In the genomic region with DNA sequence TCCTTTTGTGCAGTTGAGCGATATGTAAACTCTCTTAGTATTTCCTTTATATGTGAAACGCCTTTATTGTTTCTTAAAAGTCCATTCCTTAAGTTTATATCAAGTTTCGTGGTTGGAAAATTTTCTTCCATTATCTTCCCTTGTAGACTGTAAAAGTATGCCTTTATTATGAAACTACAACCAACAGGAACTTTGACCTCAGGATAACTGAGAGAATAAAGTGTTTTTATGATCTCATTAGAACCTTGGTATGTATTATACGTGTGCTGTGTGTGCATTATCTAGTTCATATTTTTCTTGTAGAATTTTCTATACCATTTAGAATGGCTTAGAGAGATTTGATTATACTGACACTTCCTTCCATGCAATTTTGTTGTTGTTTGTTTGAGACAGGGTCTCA, we compare ENCODE assay signal across 27 cellular contexts.
"Had no signal": no experiment of that assay in that cellular context is flagged by ENCODE, and none has a peak within 500 bp of the region (broad histone marks: within the 10 kb centered on the region; RNA-seq: fewer than 3 reads in every experiment).

No MANE protein-coding gene starts in this region.

- H3K9me3 Mint-ChIP-seq: activated CD4-positive, alpha-beta memory T cell treated with anti-CD3 and anti-CD28 coated beads for 36 hours; activated CD4-positive, alpha-beta T cell treated with anti-CD3 and anti-CD28 coated beads, Interleukin-2, amount 10 ng/mL, durations not matched to agents 7 days and 5 days; activated naive CD4-positive, alpha-beta T cell treated with anti-CD3 and anti-CD28 coated beads for 36 hours; activated T-cell treated with anti-CD3 and anti-CD28 coated beads, Interleukin-2, amount 50 U/mL, for 4 hours; activated T-helper 17 cell treated with anti-CD3 and anti-CD28 coated beads, Interleukin-2, amount 50 U/mL, for 72 hours; brain; T-cell had no signal

- ATAC-seq: activated T-cell treated with anti-CD3 and anti-CD28 coated beads, Interleukin-2, amount 50 U/mL, for 4 hours; activated T-helper 17 cell treated with anti-CD3 and anti-CD28 coated beads, Interleukin-2, amount 50 U/mL, for 72 hours; T-cell had no signal

- H3K27ac Mint-ChIP-seq: activated CD4-positive, alpha-beta memory T cell treated with anti-CD3 and anti-CD28 coated beads for 36 hours; activated CD4-positive, alpha-beta T cell treated with anti-CD3 and anti-CD28 coated beads, Interleukin-2, amount 10 ng/mL, durations not matched to agents 7 days and 5 days; activated naive CD4-positive, alpha-beta T cell treated with anti-CD3 and anti-CD28 coated beads for 36 hours; activated naive CD8-positive, alpha-beta T cell; activated T-helper 17 cell treated with anti-CD3 and anti-CD28 coated beads, Interleukin-2, amount 50 U/mL, for 72 hours; T-cell had no signal

- H3K36me3 ChIP-seq: cardiac muscle cell had no signal

- H3K27me3 Mint-ChIP-seq: activated CD4-positive, alpha-beta memory T cell treated with anti-CD3 and anti-CD28 coated beads for 36 hours; activated CD4-positive, alpha-beta T cell treated with anti-CD3 and anti-CD28 coated beads, Interleukin-2, amount 10 ng/mL, durations not matched to agents 7 days and 5 days; activated naive CD8-positive, alpha-beta T cell; activated T-helper 17 cell treated with anti-CD3 and anti-CD28 coated beads, Interleukin-2, amount 50 U/mL, for 72 hours; T-cell had no signal

- H3K4me3 ChIP-seq: cardiac muscle cell had no signal

- H3K27me3 ChIP-seq: cardiac muscle cell had no signal

- DNase-seq: activated CD4-positive, alpha-beta memory T cell treated with anti-CD3 and anti-CD28 coated beads for 36 hours; activated CD4-positive, alpha-beta T cell treated with anti-CD3 and anti-CD28 coated beads, Interleukin-2, amount 10 ng/mL, durations not matched to agents 7 days and 5 days; activated CD4-positive, CD25-positive, alpha-beta regulatory T cell; activated CD8-positive, alpha-beta memory T cell treated with anti-CD3 and anti-CD28 coated beads for 24 hours; activated gamma-delta T cell; activated naive CD4-positive, alpha-beta T cell treated with anti-CD3 and anti-CD28 coated beads for 36 hours; activated T-cell treated with anti-CD3 and anti-CD28 coated beads, Interleukin-2, amount 50 U/mL, for 4 hours; amygdala; KG1; NCI-H1105 treated with DMSO at 0.1 percent for 48 hours; NCI-H1436 treated with DMSO at 0.1 percent for 48 hours; NCI-H187; NCI-H2081; NCI-H510A treated with DMSO at 0.1 percent for 48 hours; NCI-H69; NK-92 treated with Interleukin-12 subunit alpha and Interleukin-12 subunit beta, amount 100 ng/mL, for 24 hours; SHP77 treated with DMSO at 0.1 percent for 48 hours; T-cell; T-helper 2 cell; T1000 had no signal

- H3K36me3 Mint-ChIP-seq: activated naive CD8-positive, alpha-beta T cell; brain had no signal

- H3K27ac ChIP-seq: cardiac muscle cell, VCaP had no signal

- FAIRE-seq: astrocyte, RCC 7860 had no signal

- H3K4me3 Mint-ChIP-seq: activated CD4-positive, alpha-beta memory T cell treated with anti-CD3 and anti-CD28 coated beads for 36 hours; activated CD4-positive, alpha-beta T cell treated with anti-CD3 and anti-CD28 coated beads, Interleukin-2, amount 10 ng/mL, durations not matched to agents 7 days and 5 days; activated naive CD4-positive, alpha-beta T cell treated with anti-CD3 and anti-CD28 coated beads for 36 hours; activated naive CD8-positive, alpha-beta T cell; activated T-cell treated with anti-CD3 and anti-CD28 coated beads, Interleukin-2, amount 50 U/mL, for 4 hours; activated T-helper 17 cell treated with anti-CD3 and anti-CD28 coated beads, Interleukin-2, amount 50 U/mL, for 72 hours; T-cell had no signal
